ENCODE assay signal across 22 cellular contexts in the genomic region with DNA sequence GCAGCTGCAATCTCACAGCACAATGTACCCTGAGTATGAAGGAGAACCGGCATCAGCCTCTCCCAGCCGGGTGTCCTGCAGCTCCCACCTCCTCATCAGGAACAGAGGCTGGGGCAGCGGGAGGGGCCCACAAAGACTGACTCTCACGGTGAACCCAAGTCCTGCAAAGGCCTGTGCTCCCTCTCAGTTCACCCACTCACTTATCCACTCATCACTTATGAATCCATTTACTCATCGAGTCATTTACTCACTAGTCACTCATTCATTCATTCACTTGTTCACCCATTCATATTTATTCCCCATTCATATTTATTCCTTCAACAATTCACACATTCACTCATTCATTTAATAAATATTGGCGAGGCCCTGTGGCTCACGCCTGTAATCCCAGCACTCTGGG. TPM values are rescaled to one million over a fixed set of nuclear protein-coding genes. Genes with fewer than 3 reads are reported as not detected.
DNase-seq lines count a peak whose midpoint lies in the region; ATAC-seq and TF ChIP-seq lines count a peak whose summit lies in the region.
"Had no signal": no experiment of that assay in that cellular context is flagged by ENCODE, and none has a peak within 500 bp of the region (broad histone marks: within the 10 kb centered on the region; RNA-seq: fewer than 3 reads in every experiment).

No MANE protein-coding gene starts in this region.

- H3K27me3 ChIP-seq in endodermal cell (ENCODE audit: control insufficient read depth, insufficient read depth, low read length, poor library complexity, severe bottlenecking), result no peaks in the 10 kb centered on the region
- H3K27me3 ChIP-seq: BLaER1 treated with 17β-estradiol and CSF1 and Interleukin-3, amounts not matched to agents 10 nM and 100 nM; Peyer's patch had no signal

- H3K36me3 ChIP-seq in endodermal cell (ENCODE audit: control insufficient read depth, insufficient read depth, low read length) (no peaks in the 10 kb centered on the region), mucosa of descending colon (ENCODE audit: low read depth) (no peaks in the 10 kb centered on the region)
- H3K36me3 ChIP-seq: Peyer's patch had no signal

- WGBS in endodermal cell (ENCODE audit: insufficient coverage in 1 of 2, insufficient read length in 1 of 2), 2 experiments, result 67 to 78% methylated on average over 5 to 7 of the region's 7 CpGs

- H3K4me1 ChIP-seq in endodermal cell (ENCODE audit: control insufficient read depth, insufficient read depth, low read length) (peaks cover 12% of the 10 kb centered on the region), mucosa of descending colon (ENCODE audit: low read depth) (no peaks in the 10 kb centered on the region)
- H3K4me1 ChIP-seq: Peyer's patch had no signal

- H3K27ac Mint-ChIP-seq in endodermal cell (no peak overlapping the region), neural crest cell (ENCODE audit: unreplicated experiment) (no peak overlapping the region)
- no peak overlapping the region for H3K27ac Mint-ChIP-seq in activated CD8-positive, alpha-beta memory T cell treated with anti-CD3 and anti-CD28 coated beads, Interleukin-2, amount 10 ng/mL, durations not matched to agents 7 days and 5 days
- H3K27ac Mint-ChIP-seq: CD8-positive, alpha-beta T cell had no signal

- ATAC-seq in mucosa of descending colon, result no peak
- no peak for ATAC-seq in activated CD8-positive, alpha-beta memory T cell treated with anti-CD3 and anti-CD28 coated beads, Interleukin-2, amount 10 ng/mL, durations not matched to agents 7 days and 5 days
- no peak for ATAC-seq in HG03045 (IDR thresholded peaks at IDR 0.05; ENCODE audit: unreplicated experiment)
- ATAC-seq: CD8-positive, alpha-beta T cell; Right ventricle myocardium inferior had no signal

- H3K4me1 Mint-ChIP-seq in endodermal cell (peaks cover 51% of the 10 kb centered on the region), neural crest cell (peaks cover 68% of the 10 kb centered on the region)
- no peaks in the 10 kb centered on the region for H3K4me1 Mint-ChIP-seq in activated CD8-positive, alpha-beta memory T cell treated with anti-CD3 and anti-CD28 coated beads, Interleukin-2, amount 10 ng/mL, durations not matched to agents 7 days and 5 days

- CTCF ChIA-PET in activated CD8-positive, alpha-beta memory T cell treated with anti-CD3 and anti-CD28 coated beads, Interleukin-2, amount 10 ng/mL, durations not matched to agents 7 days and 5 days (lab: Charles Lee), result no interaction called here

- H3K27me3 Mint-ChIP-seq in endodermal cell (ENCODE audit: insufficient read depth), result no peaks in the 10 kb centered on the region
- H3K27me3 Mint-ChIP-seq in neural crest cell (ENCODE audit: low read depth), result peaks cover 3% of the 10 kb centered on the region
- H3K27me3 Mint-ChIP-seq in activated CD8-positive, alpha-beta memory T cell treated with anti-CD3 and anti-CD28 coated beads, Interleukin-2, amount 10 ng/mL, durations not matched to agents 7 days and 5 days, result peaks cover 24% of the 10 kb centered on the region

- intact Hi-C loops in mucosa of descending colon (cut with DNase I, micrococcal nuclease), result no loop called here

- H3K36me3 Mint-ChIP-seq in endodermal cell (ENCODE audit: low read depth), result no peaks in the 10 kb centered on the region
- H3K36me3 Mint-ChIP-seq in neural crest cell (ENCODE audit: low read depth), result no peaks in the 10 kb centered on the region
- H3K36me3 Mint-ChIP-seq in activated CD8-positive, alpha-beta memory T cell treated with anti-CD3 and anti-CD28 coated beads, Interleukin-2, amount 10 ng/mL, durations not matched to agents 7 days and 5 days, result no peaks in the 10 kb centered on the region
- H3K36me3 Mint-ChIP-seq: CD8-positive, alpha-beta T cell had no signal

- no peak overlapping the region for H3K9ac ChIP-seq in endodermal cell (ENCODE audit: extremely low read depth, low read length, poor library complexity, severe bottlenecking)
- H3K9ac ChIP-seq: BLaER1 treated with 17β-estradiol and CSF1 and Interleukin-3, amounts not matched to agents 10 nM and 100 nM had no signal

- DNase-seq in DMS 273 (lab: John Stamatoyannopoulos, UW; ENCODE audit: unreplicated experiment) (peak; percentile 26), DMS 273 treated with DMSO at 0.1 percent for 48 hours (lab: John Stamatoyannopoulos, UW) (no peak), endodermal cell (no peak), neural crest cell (ENCODE audit: low read depth, low spot score) (no peak), mucosa of descending colon (no peak), amniotic stem cell (lab: John Stamatoyannopoulos, UW) (no peak)
- no peak for DNase-seq in activated CD8-positive, alpha-beta memory T cell treated with anti-CD3 and anti-CD28 coated beads, Interleukin-2, amount 10 ng/mL, durations not matched to agents 7 days and 5 days
- DNase-seq: CD8-positive, alpha-beta T cell; GDM1; IMR-90; NCI-H1105; NCI-H2081; NCI-H2171; NCI-H345; NCI-H524; NCI-H82; Peyer's patch had no signal

- peak overlapping the region; percentile 61 for H3K27ac ChIP-seq in endodermal cell (ENCODE audit: low read depth, low read length)
- H3K27ac ChIP-seq: 22Rv1; BLaER1 treated with 17β-estradiol and CSF1 and Interleukin-3, amounts not matched to agents 10 nM and 100 nM; Peyer's patch had no signal

- no peak overlapping the region for H3K4me3 Mint-ChIP-seq in endodermal cell
- peak overlapping the region; percentile 58 for H3K4me3 Mint-ChIP-seq in neural crest cell
- H3K4me3 Mint-ChIP-seq in activated CD8-positive, alpha-beta memory T cell treated with anti-CD3 and anti-CD28 coated beads, Interleukin-2, amount 10 ng/mL, durations not matched to agents 7 days and 5 days, result no peak overlapping the region
- H3K4me3 Mint-ChIP-seq: CD8-positive, alpha-beta T cell had no signal

- H3K4me3 ChIP-seq in endodermal cell (ENCODE audit: low read length), result no peak overlapping the region
- H3K4me3 ChIP-seq in mucosa of descending colon, result no peak overlapping the region
- H3K4me3 ChIP-seq: BLaER1 treated with 17β-estradiol and CSF1 and Interleukin-3, amounts not matched to agents 10 nM and 100 nM; Peyer's patch had no signal

- H3K9me3 Mint-ChIP-seq in endodermal cell (no peaks in the 10 kb centered on the region), neural crest cell (no peaks in the 10 kb centered on the region)
- no peaks in the 10 kb centered on the region for H3K9me3 Mint-ChIP-seq in activated CD8-positive, alpha-beta memory T cell treated with anti-CD3 and anti-CD28 coated beads, Interleukin-2, amount 10 ng/mL, durations not matched to agents 7 days and 5 days (ENCODE audit: low read depth)
- H3K9me3 Mint-ChIP-seq: CD8-positive, alpha-beta T cell had no signal

- TF ChIP-seq CTCF in endodermal cell (conservative IDR thresholded peaks at IDR 0.05) (no peak), neural crest cell (conservative IDR thresholded peaks at IDR 0.05) (no peak), mucosa of descending colon (IDR thresholded peaks at IDR 0.05) (no peak)

- H3K9me3 ChIP-seq in endodermal cell (ENCODE audit: control insufficient read depth, low read length) (no peaks in the 10 kb centered on the region), mucosa of descending colon (no peaks in the 10 kb centered on the region)
- H3K9me3 ChIP-seq: BLaER1 treated with 17β-estradiol and CSF1 and Interleukin-3, amounts not matched to agents 10 nM and 100 nM; Peyer's patch had no signal

RNA-seq across cellular contexts. Expression of a gene that starts 11.5 kb away (rescaled TPM):
- 10 to 100 TPM; 30.3 to 41.9 TPM for total RNA-seq in endodermal cell
- polyA plus RNA-seq in endodermal cell (2013, experiment 1 of 2), result 58.6 TPM
- 54.0 TPM for polyA plus RNA-seq in endodermal cell (2013, experiment 2 of 2)
- 55.0 and 55.4 TPM in 2 replicates for total RNA-seq in neural crest cell
- 10 to 100 TPM in 2 of 3 donors, 1 to 10 TPM in 1; 6.7 to 11.6 (median 11.0) TPM for total RNA-seq in mucosa of descending colon
- total RNA-seq in activated CD8-positive, alpha-beta memory T cell treated with anti-CD3 and anti-CD28 coated beads, Interleukin-2, amount 10 ng/mL, durations not matched to agents 7 days and 5 days, result not detected
- total RNA-seq: CD8-positive, alpha-beta T cell; SK-MEL-5 had no signal

Comparison
In these comparisons a context has a peak if more than half of its experiments do, and no peak if none do; other contexts are left out.
1. RNA of a gene that starts 11.5 kb away (total RNA-seq): 55.0 to 55.4 TPM in neural crest cell, 30.3 to 41.9 TPM in endodermal cell and 6.7 to 11.6 TPM in mucosa of descending colon; not detected in activated CD8-positive, alpha-beta memory T cell treated with anti-CD3 and anti-CD28 coated beads, Interleukin-2, amount 10 ng/mL, durations not matched to agents 7 days and 5 days; every median in the first group is over 4 times any median in the second.